ENCODE assay signal across 1 cellular context in genomic region chr4:70902577-70903281, GRCh38.
A peak's percentile ranks its signal among the peaks of the same experiment; 100 is the strongest.
TF ChIP-seq lines count a peak whose summit lies in the region.

No MANE protein-coding gene starts in this region.

TF ChIP-seq in K562, 482 proteins besides CTCF, POLR2A, EP300 and RAD21 (continued from another document and continues in another):
- TF ChIP-seq ZNF407 (IDR thresholded peaks at IDR 0.05; ENCODE audit: low read depth) (0 out of 2 replicates have a peak, but pooled peaks have one; percentile 8), RBBP5 (IDR thresholded peaks at IDR 0.05; ENCODE audit: borderline replicate concordance, insufficient read depth, low read length, poor library complexity, severe bottlenecking) (peak; percentile 38), ZNF165 (CRISPR knock-in tag; IDR thresholded peaks at IDR 0.05; ENCODE audit: borderline replicate concordance) (no peak), E2F5 (CRISPR knock-in tag; IDR thresholded peaks at IDR 0.05) (0 out of 2 replicates have a peak, but pooled peaks have one; percentile 22), SMARCA5 (IDR thresholded peaks at IDR 0.05) (0 out of 2 replicates have a peak, but pooled peaks have one; percentile 14), NKRF (IDR thresholded peaks at IDR 0.05; ENCODE audit: borderline replicate concordance) (peak; percentile 53), GABPA (tag; conservative IDR thresholded peaks at IDR 0.05; ENCODE audit: low read depth) (peak; percentile 13; the same call in 1 of the 2 replicates), CREB1 (IDR thresholded peaks at IDR 0.05) (no peak), CREB1 (CRISPR knock-in tag; IDR thresholded peaks at IDR 0.05) (peak; percentile 3; the same call in 1 of the 2 replicates), PRMT5 (CRISPR knock-in tag; IDR thresholded peaks at IDR 0.05) (no peak), TBL1XR1 (IDR thresholded peaks at IDR 0.05; ENCODE audit: low read length in 2 of 2) (no peak), TEAD2 (tag; IDR thresholded peaks at IDR 0.05) (no peak), ZNF121 (CRISPR knock-in tag; conservative IDR thresholded peaks at IDR 0.05) (no peak), KDM5B (IDR thresholded peaks at IDR 0.05; ENCODE audit: insufficient replicate concordance, low read depth, low read length) (peak; percentile 50), CHD1 (IDR thresholded peaks at IDR 0.05; ENCODE audit: low read length) (peak; percentile 89), SAP30 (IDR thresholded peaks at IDR 0.05; ENCODE audit: borderline replicate concordance, insufficient read depth, low read depth, low read length, poor library complexity, severe bottlenecking) (peak; percentile 40), ATF3 (IDR thresholded peaks at IDR 0.05) (no peak), ATF3 (CRISPR knock-in tag; conservative IDR thresholded peaks at IDR 0.05) (0 out of 2 replicates have a peak, but pooled peaks have one; percentile 21), FOXP1 (CRISPR knock-in tag; IDR thresholded peaks at IDR 0.05) (no peak), ETS2 (tag; IDR thresholded peaks at IDR 0.05; ENCODE audit: borderline replicate concordance, poor library complexity, severe bottlenecking) (no peak), ZMIZ1 (IDR thresholded peaks at IDR 0.05; ENCODE audit: low read depth in 2 of 2, low read length in 2 of 2) (no peak), GTF2B (IDR thresholded peaks at IDR 0.05; ENCODE audit: extremely low read depth, insufficient read length) (no peak), POLR2B (IDR thresholded peaks at IDR 0.05; ENCODE audit: low read depth, partially characterized antibody) (peak; percentile 6), NONO (IDR thresholded peaks at IDR 0.05; ENCODE audit: low read depth in 2 of 2, low read length in 1 of 2) (0 out of 4 replicates have a peak, but pooled peaks of 1 of the 2 experiments have one; percentile 2), MYC (IDR thresholded peaks at IDR 0.05; ENCODE audit: low read depth, low read length) (no peak), MYC (CRISPR knock-in tag; IDR thresholded peaks at IDR 0.05; ENCODE audit: borderline replicate concordance, low read depth) (peak; percentile 64; the same call in 1 of the 2 replicates), TBP (optimal IDR thresholded peaks at IDR 0.05; ENCODE audit: low read depth, low read length) (peak; percentile 45), STAT5B (CRISPR knock-in tag; IDR thresholded peaks at IDR 0.05) (no peak), NFE2L1 (tag; IDR thresholded peaks at IDR 0.05; ENCODE audit: borderline replicate concordance, low read depth) (no peak), ZNF224 (CRISPR knock-in tag; IDR thresholded peaks at IDR 0.05) (no peak), SIN3A (IDR thresholded peaks at IDR 0.05; ENCODE audit: borderline replicate concordance in 2 of 2, control insufficient read depth in 1 of 2, low read depth in 2 of 2, low read length in 2 of 2) (peak in 1 of 2 experiments; percentile 25; a peak in 1 of 4 replicates), SFPQ (IDR thresholded peaks at IDR 0.05; ENCODE audit: low read depth, low read length) (no peak), TOE1 (IDR thresholded peaks at IDR 0.05; ENCODE audit: borderline replicate concordance) (no peak), TOE1 (CRISPR knock-in tag; IDR thresholded peaks at IDR 0.05; ENCODE audit: borderline replicate concordance, low read depth) (0 out of 2 replicates have a peak, but pooled peaks have one; percentile 41), ZBTB7A (IDR thresholded peaks at IDR 0.05; ENCODE audit: borderline replicate concordance, control insufficient read depth, low read depth, low read length) (peak; percentile 93), XRCC5 (IDR thresholded peaks at IDR 0.05; ENCODE audit: low read depth, low read length) (peak; percentile 79; the same call in 1 of the 2 replicates), KAT7 (CRISPR knock-in tag; IDR thresholded peaks at IDR 0.05; ENCODE audit: borderline replicate concordance) (no peak), ZNF263 (CRISPR knock-in tag; IDR thresholded peaks at IDR 0.05; ENCODE audit: borderline replicate concordance) (peak; percentile 62; the same call in 1 of the 2 replicates)
